Comparison of ENCODE assay signal across 8 cellular contexts in genomic region chr1:23485002-23485332, GRCh38. TPM values are rescaled to one million over a fixed set of nuclear protein-coding genes. Genes with fewer than 3 reads are reported as not detected.
DNase-seq lines count a peak whose midpoint lies in the region; ATAC-seq and TF ChIP-seq lines count a peak whose summit lies in the region.

No MANE protein-coding gene starts in this region.

- H3K9me3 ChIP-seq in ES-I3 (ENCODE audit: control insufficient read depth, insufficient read depth, low read length) (no peaks in the 10 kb centered on the region), SJCRH30 (replicated peaks) (no peaks in the 10 kb centered on the region), fibroblast of lung (ENCODE audit: control insufficient read depth, insufficient read depth, low read depth, low read length) (no peaks in the 10 kb centered on the region)

- DNase-seq in SJCRH30 (no peak), fibroblast of lung (ENCODE audit: low read depth in 2 of 2) (no peak), skeletal muscle cell (ENCODE audit: low read depth) (no peak), NCI-H1417 treated with DMSO at 0.1 percent for 48 hours (lab: John Stamatoyannopoulos, UW) (no peak)

- H3K27me3 ChIP-seq in SJCRH30 = peaks cover 6% of the 10 kb centered on the region; the same call in 1 of the 2 replicates
- peaks cover under 1% of the 10 kb centered on the region for H3K27me3 ChIP-seq in fibroblast of lung (ENCODE audit: control insufficient read depth, insufficient read depth, low read length)

- peak overlapping the region; percentile 75 for H3K4me2 ChIP-seq in fibroblast of lung (ENCODE audit: extremely low read depth, insufficient read depth, low read length)

- peaks cover 6% of the 10 kb centered on the region; the same call in 1 of the 2 replicates for H3K4me1 ChIP-seq in ES-I3 (ENCODE audit: insufficient read depth, low read length)
- peaks cover 4% of the 10 kb centered on the region; the same call in 1 of the 2 replicates for H3K4me1 ChIP-seq in SJCRH30
- peaks cover 4% of the 10 kb centered on the region for H3K4me1 ChIP-seq in fibroblast of lung (ENCODE audit: control insufficient read depth, extremely low read depth, insufficient read depth, low read length)

- H3K4me3 ChIP-seq in SJCRH30 (peak overlapping the region; percentile 91), fibroblast of lung (replicated peaks in 1 of 4; ENCODE audit: control extremely low read depth in 1 of 4, insufficient read depth in 1 of 4, low read depth in 3 of 4, low read length in 4 of 4) (peak overlapping the region in 3 of 4 experiments; percentile 32 to 90 (median 52)), skeletal muscle cell (ENCODE audit: low read depth, low read length) (peak overlapping the region; percentile 74)

- TF ChIP-seq CTCF in fibroblast of lung (conservative IDR thresholded peaks at IDR 0.05 in 1 of 2, IDR thresholded peaks at IDR 0.05 in 1 of 2; ENCODE audit: low read depth in 1 of 2, low read length in 2 of 2) = no peak

- H3K9ac ChIP-seq in ES-I3 (ENCODE audit: low read depth, low read length) = peak overlapping the region; percentile 26; the same call in 1 of the 2 replicates
- no peak overlapping the region for H3K9ac ChIP-seq in fibroblast of lung (ENCODE audit: insufficient read depth, low read length)

- ATAC-seq in HG03457 (IDR thresholded peaks at IDR 0.05; ENCODE audit: unreplicated experiment) (no peak), HG03469 (IDR thresholded peaks at IDR 0.05; ENCODE audit: unreplicated experiment) (no peak), GM18907 (IDR thresholded peaks at IDR 0.05; ENCODE audit: unreplicated experiment) (no peak)

- no peak overlapping the region for H3K27ac ChIP-seq in SJCRH30
- H3K27ac ChIP-seq in fibroblast of lung (ENCODE audit: insufficient read depth, low read length) = no peak overlapping the region

- no peaks in the 10 kb centered on the region for H3K79me2 ChIP-seq in fibroblast of lung (ENCODE audit: control insufficient read depth, insufficient read depth, low read length)

- H3K36me3 ChIP-seq in ES-I3 (ENCODE audit: insufficient read depth, low read length) (no peaks in the 10 kb centered on the region), SJCRH30 (no peaks in the 10 kb centered on the region), fibroblast of lung (ENCODE audit: control insufficient read depth, insufficient read depth, low read length) (no peaks in the 10 kb centered on the region)

- no peaks in the 10 kb centered on the region for H4K20me1 ChIP-seq in fibroblast of lung (ENCODE audit: control insufficient read depth, extremely low read depth, insufficient read depth, low read length)

- H2AFZ ChIP-seq in fibroblast of lung (ENCODE audit: low read length) = peak overlapping the region; percentile 18

RNA-seq across cellular contexts. Expression of gene ASAP3, which starts 1.0 kb away (rescaled TPM):
- total RNA-seq in SJCRH30 (2014; rRNA removed; shearing (Covaris generic)) = 19.7 and 24.0 TPM in 2 replicates
- 73.2 and 79.1 TPM in 2 replicates for total RNA-seq in fibroblast of lung
- 14.2 and 19.9 TPM in 2 replicates for polyA plus RNA-seq in fibroblast of lung
- 15.6 and 21.0 TPM in 2 replicates for polyA plus RNA-seq in fibroblast of lung (2012)
- 59.3 and 90.7 TPM in 2 replicates for polyA minus RNA-seq in fibroblast of lung (ENCODE audit: low replicate concordance)

RNA-seq across cellular contexts. Expression of gene E2F2, which starts 46.1 kb away (rescaled TPM):
- total RNA-seq in SJCRH30 (2014; rRNA removed; shearing (Covaris generic)) = 33.5 and 43.2 TPM in 2 replicates
- total RNA-seq in fibroblast of lung = 0.17 TPM in 1 of 2 replicates, not detected in the other
- polyA plus RNA-seq in fibroblast of lung = 0.26 and 0.85 TPM in 2 replicates
- 0.58 and 1.8 TPM in 2 replicates for polyA plus RNA-seq in fibroblast of lung (2012)
- polyA minus RNA-seq in fibroblast of lung (ENCODE audit: low replicate concordance) = 1.4 and 6.8 TPM in 2 replicates

Comparison
In these comparisons a context has a peak if more than half of its experiments do, and no peak if none do; other contexts are left out.
1. RNA of gene E2F2, which starts 46.1 kb away (total RNA-seq): 33.5 to 43.2 TPM in SJCRH30; 0.17 TPM in fibroblast of lung; every median in the first group is over 10 times any median in the second.
2. Peak in every context shown above with its lines, with median percentiles within 50 percentile points of each other: H3K4me3 ChIP-seq.